7 cellular contexts compared by ENCODE assay signal in the genomic region with DNA sequence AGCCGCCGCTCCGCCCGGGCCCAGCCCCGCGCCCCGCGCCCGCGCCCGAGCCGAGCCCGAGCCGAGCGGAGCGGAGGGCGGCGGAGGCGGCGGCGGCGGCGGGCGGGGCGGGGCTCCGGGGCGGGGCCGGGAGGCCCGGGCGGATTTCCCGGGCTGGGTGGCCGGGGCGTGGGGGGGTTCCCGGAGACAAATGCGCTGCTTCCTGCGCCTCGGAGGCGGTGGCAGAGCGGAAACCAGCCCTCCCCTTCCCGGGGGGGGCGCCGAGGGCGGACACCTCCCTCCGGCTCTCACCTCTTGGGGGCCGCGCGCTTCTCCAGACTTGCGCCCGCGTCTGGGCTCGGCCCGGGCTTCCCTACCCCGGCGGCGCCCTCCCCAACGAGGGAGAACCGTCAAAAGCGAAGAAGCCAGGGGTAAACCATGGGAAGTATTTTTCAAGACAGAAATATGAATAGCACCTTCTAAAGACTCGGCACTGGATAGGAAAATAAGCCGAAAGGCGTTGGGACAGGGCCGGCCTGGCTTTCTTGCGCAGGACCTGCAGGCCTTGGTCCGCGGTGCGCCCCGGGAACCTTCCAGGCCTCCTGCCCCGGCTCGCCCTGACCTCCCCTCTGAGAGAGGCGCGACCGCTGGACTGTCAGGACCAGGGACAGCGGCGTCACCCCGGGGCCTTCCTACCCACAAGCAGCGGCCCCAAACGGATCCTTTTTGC. TPM values are rescaled to one million over a fixed set of nuclear protein-coding genes. Genes with fewer than 3 reads are reported as not detected.
DNase-seq lines count a peak whose midpoint lies in the region; ATAC-seq and TF ChIP-seq lines count a peak whose summit lies in the region.

A gene (minus strand): TSS at position 79 of the 709 bp plus-strand sequence. CDS start 88 bp downstream, outside the sequence.

- H3K27me3 Mint-ChIP-seq in chondrocyte (ENCODE audit: low read depth): no peaks in the 10 kb centered on the region

- in situ Hi-C loops in GM13976 (cut with MboI; ENCODE audit: low sequenced_read_pairs, unreplicated experiment): loop anchor here (10.0 kb wide), 1 partner anchor 54 kb away; a partner anchor contains a TSS

- ATAC-seq in left colon (peak; percentile 52), GM18909 (IDR thresholded peaks at IDR 0.05; ENCODE audit: poor library complexity, unreplicated experiment) (no peak)

- DNase-seq in GM13976 (ENCODE audit: low spot score) (peak; percentile 85), LHCN-M2 (ENCODE audit: low read depth) (peak; percentile 63), chondrocyte (ENCODE audit: low spot score) (no peak), left colon (peak in 1 of 2 donors; percentile 80)
- DNase-seq in activated CD4-positive, alpha-beta T cell treated with anti-CD3 and anti-CD28 coated beads for 1 hour: peak; percentile 52
- peak; percentile 59 for DNase-seq in stimulated activated CD4-positive, alpha-beta T cell treated with anti-CD3 and anti-CD28 coated beads, Interleukin-1b, Interleukin-23, amount 100 ng/mL, for 48 hours

- H3K4me3 Mint-ChIP-seq in chondrocyte (ENCODE audit: unreplicated experiment): peak within 1 kb of the TSS; percentile 64

- peaks cover 25% of the 10 kb centered on the region for H3K4me1 Mint-ChIP-seq in chondrocyte (ENCODE audit: low read depth)

- TF ChIP-seq CTCF in GM13976 (IDR thresholded peaks at IDR 0.05; ENCODE audit: borderline replicate concordance, control extremely low read depth, extremely low read depth, insufficient read depth, missing control alignments) (no peak), chondrocyte (IDR thresholded peaks at IDR 0.05) (no peak)

- intact Hi-C loops in left colon (cut with DNase I, micrococcal nuclease): loop anchor here in 1 of 2 donors (10.0 kb wide), 1 partner anchor 54 kb away; a partner anchor contains a TSS

- peaks cover 6% of the 10 kb centered on the region for H3K36me3 Mint-ChIP-seq in chondrocyte (ENCODE audit: low read depth)

- no peaks in the 10 kb centered on the region for H3K9me3 Mint-ChIP-seq in chondrocyte (ENCODE audit: low read depth)

- peak within 1 kb of the TSS; percentile 22 for H3K27ac Mint-ChIP-seq in chondrocyte (ENCODE audit: unreplicated experiment)

RNA-seq across cellular contexts. Expression of the gene that starts here (rescaled TPM):
- total RNA-seq in LHCN-M2 (2014; rRNA removed): 7.6 and 8.3 TPM in 2 replicates
- 7.9 TPM for polyA plus RNA-seq in LHCN-M2 (2012)
- total RNA-seq in chondrocyte: 9.3 to 19.9 TPM (median 17.7 TPM) in 3 replicates
- total RNA-seq in left colon: 1 to 10 TPM; 1.2 to 1.9 TPM
